27 cellular contexts compared by ENCODE assay signal in the genomic region with DNA sequence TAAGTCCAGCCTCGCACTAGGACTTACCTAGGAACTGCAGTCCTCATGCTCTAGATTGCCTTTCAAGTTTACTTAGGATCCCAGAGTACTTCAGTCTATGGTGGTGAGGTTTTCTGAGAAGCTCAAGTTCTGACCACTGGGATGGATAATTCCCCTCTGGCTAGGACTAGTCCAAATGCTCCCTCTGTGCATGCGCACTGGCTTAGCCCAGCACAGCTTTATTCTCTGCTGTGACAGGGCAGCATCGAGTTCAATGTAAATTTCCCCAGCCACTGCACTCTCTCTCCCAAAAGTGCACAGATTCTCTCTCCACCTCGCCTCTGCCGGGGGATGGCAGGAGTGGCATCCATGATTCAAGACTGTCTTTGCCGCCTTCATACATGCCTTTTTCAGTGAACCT.
"Had no signal": no experiment of that assay in that cellular context is flagged by ENCODE, and none has a peak within 500 bp of the region (broad histone marks: within the 10 kb centered on the region; RNA-seq: fewer than 3 reads in every experiment).

No MANE protein-coding gene starts in this region.

- DNase-seq: colonic mucosa; cortex of kidney; effector CD8-positive, alpha-beta T cell; effector memory CD8-positive, alpha-beta T cell; endodermal cell; erythroblast; esophagus squamous epithelium; foreskin fibroblast; foreskin melanocyte; gastrocnemius medialis; glutamatergic neuron; head of caudate nucleus; heart right ventricle; hippocampal formation; left cardiac atrium; left lung; left ventricle myocardium superior; lower lobe of right lung; mesenchymal stem cell; midbrain; naive thymus-derived CD4-positive, alpha-beta T cell had no signal

- H3K27me3 ChIP-seq: colonic mucosa, esophagus squamous epithelium, gastrocnemius medialis, heart right ventricle, left lung had no signal

- H3K4me3 ChIP-seq: colonic mucosa, esophagus squamous epithelium, gastrocnemius medialis, heart right ventricle, left lung, lower lobe of right lung had no signal

- FAIRE-seq: endometrium, islet of Langerhans, keratinocyte had no signal

- H3K9me3 Mint-ChIP-seq: effector memory CD8-positive, alpha-beta T cell had no signal

- ATAC-seq: effector memory CD8-positive, alpha-beta T cell; esophagus mucosa; gastrocnemius medialis; heart right ventricle; left cardiac atrium; left lung; left ventricle myocardium superior; lower lobe of right lung; naive thymus-derived CD4-positive, alpha-beta T cell had no signal

- H3K9me3 ChIP-seq: colonic mucosa, esophagus squamous epithelium, gastrocnemius medialis, left lung had no signal

- H3K36me3 ChIP-seq: colonic mucosa, esophagus squamous epithelium, gastrocnemius medialis, heart right ventricle, left lung, lower lobe of right lung had no signal

- H3K4me1 Mint-ChIP-seq: naive thymus-derived CD4-positive, alpha-beta T cell had no signal

- H3K36me3 Mint-ChIP-seq: naive thymus-derived CD4-positive, alpha-beta T cell had no signal

- H3K27ac Mint-ChIP-seq: dendritic cell treated with granulocyte-macrophage colony-stimulating factor and Interleukin-4, amounts not matched to agents 40 ng/mL and 50 ng/mL, for 4 days; effector memory CD8-positive, alpha-beta T cell; endodermal cell; naive thymus-derived CD4-positive, alpha-beta T cell had no signal

- H3K27me3 Mint-ChIP-seq: dendritic cell treated with granulocyte-macrophage colony-stimulating factor and Interleukin-4, amounts not matched to agents 40 ng/mL and 50 ng/mL, for 4 days; effector memory CD8-positive, alpha-beta T cell had no signal

- H3K27ac ChIP-seq: colonic mucosa, epithelial cell of prostate, esophagus squamous epithelium, gastrocnemius medialis, heart right ventricle, left lung, lower lobe of right lung had no signal

- H3K4me1 ChIP-seq: colonic mucosa, esophagus squamous epithelium, gastrocnemius medialis, heart right ventricle, left lung, lower lobe of right lung had no signal

- H3K4me3 Mint-ChIP-seq: dendritic cell treated with granulocyte-macrophage colony-stimulating factor and Interleukin-4, amounts not matched to agents 40 ng/mL and 50 ng/mL, for 4 days; effector memory CD8-positive, alpha-beta T cell; endodermal cell; naive thymus-derived CD4-positive, alpha-beta T cell had no signal
